Comparison of ENCODE assay signal across 9 cellular contexts in genomic region chr14:106843376-106843775, GRCh38.
DNase-seq lines count a peak whose midpoint lies in the region; ATAC-seq and TF ChIP-seq lines count a peak whose summit lies in the region.
"Had no signal": no experiment of that assay in that cellular context is flagged by ENCODE, and none has a peak within 500 bp of the region (broad histone marks: within the 10 kb centered on the region; RNA-seq: fewer than 3 reads in every experiment).

No MANE protein-coding gene starts in this region.

- H3K27ac ChIP-seq in SJSA1 (no peak overlapping the region), thoracic aorta (no peak overlapping the region)

- no peaks in the 10 kb centered on the region for H3K27me3 Mint-ChIP-seq in activated naive CD4-positive, alpha-beta T cell treated with anti-CD3 and anti-CD28 coated beads, Interleukin-2, amount 50 U/mL, for 24 hours
- H3K27me3 Mint-ChIP-seq in immature natural killer cell (ENCODE audit: low read depth in 3 of 3): peaks cover 0 to 12% (median 6%) of the 10 kb centered on the region in 3 donors

- no peaks in the 10 kb centered on the region for H3K36me3 Mint-ChIP-seq in activated naive CD4-positive, alpha-beta T cell treated with anti-CD3 and anti-CD28 coated beads, Interleukin-2, amount 50 U/mL, for 24 hours
- H3K36me3 Mint-ChIP-seq in immature natural killer cell: no peaks in the 10 kb centered on the region

- no peaks in the 10 kb centered on the region for H3K27me3 ChIP-seq in SJSA1 (replicated peaks)
- H3K27me3 ChIP-seq in thoracic aorta (replicated peaks; ENCODE audit: insufficient read depth): no peaks in the 10 kb centered on the region

- TF ChIP-seq CTCF in thoracic aorta (IDR thresholded peaks at IDR 0.05): no peak

- intact Hi-C loops in left colon (cut with DNase I, micrococcal nuclease): no loop called here

- peak overlapping the region; percentile 8 for H3K27ac Mint-ChIP-seq in activated naive CD4-positive, alpha-beta T cell treated with anti-CD3 and anti-CD28 coated beads, Interleukin-2, amount 50 U/mL, for 24 hours
- H3K27ac Mint-ChIP-seq in immature natural killer cell: peak overlapping the region; percentile 92 to 97 (median 94)

- no peak for DNase-seq in activated naive CD4-positive, alpha-beta T cell treated with anti-CD3 and anti-CD28 coated beads, Interleukin-2, amount 50 U/mL, for 16 hours
- DNase-seq in SJSA1 (ENCODE audit: low read depth in 1 of 2, low spot score in 2 of 2): no peak
- peak in 1 of 3 donors; percentile 6 for DNase-seq in immature natural killer cell
- no peak for DNase-seq in thoracic aorta (ENCODE audit: low spot score)
- DNase-seq in NCI-H510A treated with DMSO at 0.1 percent for 48 hours (lab: John Stamatoyannopoulos, UW): no peak
- DNase-seq in left colon: no peak
- DNase-seq: NCI-H446 treated with DMSO at 0.1 percent for 48 hours had no signal

- H3K4me3 ChIP-seq in SJSA1: peak overlapping the region; percentile 36; the same call in 1 of the 2 replicates
- H3K4me3 ChIP-seq in thoracic aorta: peak overlapping the region; percentile 69

- H3K4me3 Mint-ChIP-seq in activated naive CD4-positive, alpha-beta T cell treated with anti-CD3 and anti-CD28 coated beads, Interleukin-2, amount 50 U/mL, for 24 hours: peak overlapping the region; percentile 95
- peak overlapping the region; percentile 94 to 99 (median 97) for H3K4me3 Mint-ChIP-seq in immature natural killer cell

- H3K9me3 ChIP-seq in SJSA1 (replicated peaks): no peaks in the 10 kb centered on the region
- no peaks in the 10 kb centered on the region for H3K9me3 ChIP-seq in thoracic aorta

- H3K36me3 ChIP-seq in SJSA1 (no peaks in the 10 kb centered on the region), thoracic aorta (no peaks in the 10 kb centered on the region)

- no peak for ATAC-seq in thoracic aorta (ENCODE audit: insufficient number of reproducible peaks, low FRiP score, low read depth)
- no peak for ATAC-seq in HG03442 (IDR thresholded peaks at IDR 0.05; ENCODE audit: unreplicated experiment)
- no peak for ATAC-seq in left colon

- H3K4me1 ChIP-seq in SJSA1 (replicated peaks): peaks cover 11% of the 10 kb centered on the region
- no peaks in the 10 kb centered on the region for H3K4me1 ChIP-seq in thoracic aorta (ENCODE audit: control insufficient read depth in 1 of 2, low read depth in 2 of 2)

- no peaks in the 10 kb centered on the region for H3K9me3 Mint-ChIP-seq in activated naive CD4-positive, alpha-beta T cell treated with anti-CD3 and anti-CD28 coated beads, Interleukin-2, amount 50 U/mL, for 24 hours
- no peaks in the 10 kb centered on the region for H3K9me3 Mint-ChIP-seq in immature natural killer cell

- H3K4me1 Mint-ChIP-seq in activated naive CD4-positive, alpha-beta T cell treated with anti-CD3 and anti-CD28 coated beads, Interleukin-2, amount 50 U/mL, for 24 hours: peaks cover 48% of the 10 kb centered on the region
- peaks cover 35 to 45% of the 10 kb centered on the region in 2 donors for H3K4me1 Mint-ChIP-seq in immature natural killer cell
